29 cellular contexts compared by ENCODE assay signal in the genomic region with DNA sequence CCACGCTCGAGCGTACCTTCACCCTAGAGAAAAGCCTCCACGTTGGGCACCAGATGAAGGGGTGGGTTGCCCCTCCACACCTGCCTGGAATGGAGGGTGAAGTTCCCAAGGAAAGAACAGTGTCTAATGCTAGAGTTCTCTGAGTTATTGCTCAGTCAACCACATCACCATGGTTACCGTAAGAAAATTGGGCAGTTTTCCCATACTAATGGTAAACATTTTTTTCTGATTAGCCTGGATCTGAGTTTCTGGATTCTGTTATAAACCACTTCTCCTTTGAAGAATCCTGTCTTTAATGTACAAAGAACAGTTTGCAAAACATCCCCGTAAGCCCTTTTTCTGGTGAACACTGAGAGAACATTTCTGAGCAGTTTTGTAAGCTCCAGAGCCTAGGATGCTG. TPM values are rescaled to one million over a fixed set of nuclear protein-coding genes. Genes with fewer than 3 reads are reported as not detected.
A peak's percentile ranks its signal among the peaks of the same experiment; 100 is the strongest.
DNase-seq lines count a peak whose midpoint lies in the region; ATAC-seq, FAIRE-seq and TF ChIP-seq lines count a peak whose summit lies in the region.
"Had no signal": no experiment of that assay in that cellular context is flagged by ENCODE, and none has a peak within 500 bp of the region (broad histone marks: within the 10 kb centered on the region; RNA-seq: fewer than 3 reads in every experiment).

No MANE protein-coding gene starts in this region.

- H3K36me3 ChIP-seq in PC-3 (ENCODE audit: low read depth, low read length): no peaks in the 10 kb centered on the region
- H3K36me3 ChIP-seq in K562 (ENCODE audit: control insufficient read depth, insufficient read depth, low read length): no peaks in the 10 kb centered on the region
- H3K36me3 ChIP-seq in heart right ventricle: no peaks in the 10 kb centered on the region
- H3K36me3 ChIP-seq: breast epithelium, gastroesophageal sphincter, sigmoid colon had no signal

- CTCF ChIA-PET in PC-3 (lab: Charles Lee): no interaction called here
- CTCF ChIA-PET in K562 (lab: Yijun Ruan, JAX; ENCODE audit: low intra/inter-chr PET ratio): no interaction called here

- no peaks in the 10 kb centered on the region for H3K9me2 ChIP-seq in PC-3 (replicated peaks; ENCODE audit: low read length)

- no peaks in the 10 kb centered on the region for H3K9me1 ChIP-seq in K562 (ENCODE audit: control insufficient read depth, insufficient read depth, low read length)

- H2AFZ ChIP-seq in PC-3 (ENCODE audit: low read length) (no peak overlapping the region), K562 (ENCODE audit: low read depth, low read length) (no peak overlapping the region)

- H3K9ac ChIP-seq in PC-3 (ENCODE audit: low read length) (no peak overlapping the region), K562 (ENCODE audit: insufficient read depth in 1 of 2, low read depth in 2 of 2, low read length in 2 of 2) (no peak overlapping the region)

- POLR2A ChIA-PET in PC-3 (lab: Charles Lee; ENCODE audit: unreplicated experiment): interaction anchor here (0.6 kb wide), 1 partner anchor 346 kb away, joined by 4 read pairs; no protein-coding TSS in a partner anchor
- POLR2A ChIA-PET in K562 (lab: Yijun Ruan, JAX): interaction anchor here (1.1 kb wide), 1 partner anchor 17 kb away, joined by 3 read pairs; no protein-coding TSS in a partner anchor

- FAIRE-seq in K562 (lab: Jason Lieb, UNC): no peak
- FAIRE-seq: colon had no signal

- BruUV-seq in PC-3 (replicated peaks; lab: Mats Ljungman, UMichigan) (no TSS peak), K562 (replicated peaks; lab: Mats Ljungman, UMichigan) (no TSS peak)

- no peak for TF ChIP-seq RAD21 in K562 (CRISPR knock-in tag; conservative IDR thresholded peaks at IDR 0.05 in 1 of 2, IDR thresholded peaks at IDR 0.05 in 1 of 2)

- H3K9me3 ChIP-seq in PC-3 (ENCODE audit: low read length) (no peaks in the 10 kb centered on the region), K562 (replicated peaks; ENCODE audit: control insufficient read depth, insufficient read depth, low read depth, low read length) (no peaks in the 10 kb centered on the region), heart right ventricle (peaks cover 0 to 5% (median 0%) of the 10 kb centered on the region in 11 donors)
- H3K9me3 ChIP-seq: breast epithelium, gastroesophageal sphincter, psoas muscle had no signal

- in situ Hi-C loops in K562 (cut with MboI): no loop called here

- H3F3A ChIP-seq in PC-3 (ENCODE audit: low read length, unreplicated experiment): no peaks in the 10 kb centered on the region

- TF ChIP-seq CTCF in PC-3 (conservative IDR thresholded peaks at IDR 0.05; ENCODE audit: low read depth, low read length): no peak
- TF ChIP-seq CTCF in K562 (IDR thresholded peaks at IDR 0.05 in 2 of 3, conservative IDR thresholded peaks at IDR 0.05 in 1 of 3; ENCODE audit: insufficient read depth in 2 of 3, low read depth in 1 of 3, low read length in 3 of 3): no peak
- no peak for TF ChIP-seq CTCF in fibroblast of villous mesenchyme (IDR thresholded peaks at IDR 0.05; ENCODE audit: insufficient read depth, low read depth, low read length)
- TF ChIP-seq CTCF in heart right ventricle (IDR thresholded peaks at IDR 0.05): no peak

- intact Hi-C loops in PC-3 (cut with micrococcal nuclease) (no loop called here), K562 (cut with micrococcal nuclease) (no loop called here), heart right ventricle (cut with DNase I) (no loop called here)

- H4K20me1 ChIP-seq in PC-3 (ENCODE audit: low read length) (no peaks in the 10 kb centered on the region), K562 (replicated peaks; ENCODE audit: control insufficient read depth, insufficient read depth, low read length) (no peaks in the 10 kb centered on the region)

- no peak overlapping the region for H3K27ac ChIP-seq in PC-3 (ENCODE audit: low read length)
- H3K27ac ChIP-seq in K562 (ENCODE audit: extremely low read depth, low read depth, low read length): no peak overlapping the region
- H3K27ac ChIP-seq in heart right ventricle: no peak overlapping the region
- H3K27ac ChIP-seq: breast epithelium, epithelial cell of prostate, gastroesophageal sphincter, HL-60, psoas muscle, sigmoid colon had no signal

- no peaks in the 10 kb centered on the region for H3K27me3 ChIP-seq in PC-3 (ENCODE audit: low read length)
- H3K27me3 ChIP-seq in K562 (ENCODE audit: control insufficient read depth in 2 of 2, insufficient read depth in 2 of 2, low read length in 2 of 2): peaks cover 0 to 6% of the 10 kb centered on the region in 2 experiments; a peak in 1 of 5 replicates
- H3K27me3 ChIP-seq in heart right ventricle: no peaks in the 10 kb centered on the region
- H3K27me3 ChIP-seq: breast epithelium, gastroesophageal sphincter, sigmoid colon had no signal

- TF ChIP-seq POLR2A in K562 (conservative IDR thresholded peaks at IDR 0.05): no peak

- H3K4me3 ChIP-seq in PC-3 (ENCODE audit: low read length) (no peak overlapping the region), K562 (no peak overlapping the region), fibroblast of villous mesenchyme (ENCODE audit: low read depth, low read length) (no peak overlapping the region), heart right ventricle (no peak overlapping the region)
- H3K4me3 ChIP-seq: breast epithelium, gastroesophageal sphincter, lung, psoas muscle, sigmoid colon had no signal

- WGBS in K562 (ENCODE audit: insufficient coverage, low coverage, missing lambda C conversion rate): 16% methylated on average over 5 of the region's 6 CpGs
- 95 to 97% methylated on average over 6 of the region's 6 CpGs for WGBS in heart right ventricle, 2 donors

- H3K79me2 ChIP-seq in PC-3 (ENCODE audit: low read length): no peaks in the 10 kb centered on the region
- H3K79me2 ChIP-seq in K562 (ENCODE audit: control insufficient read depth, insufficient read depth, low read length): no peaks in the 10 kb centered on the region

- DNase-seq in EH (ENCODE audit: low read depth): peak; percentile 74
- peak; percentile 7 for DNase-seq in PC-3
- no peak for DNase-seq in K562 (ENCODE audit: extremely low read depth in 1 of 4, low spot score in 3 of 4)
- DNase-seq in fibroblast of villous mesenchyme (ENCODE audit: low read depth): peak; percentile 78
- DNase-seq in heart right ventricle: no peak
- DNase-seq: activated B cell treated with CpG ODN at 0.5 μM for 24 hours; activated CD8-positive, alpha-beta memory T cell treated with anti-CD3 and anti-CD28 coated beads, Interleukin-2, amount 50 U/mL, for 4 hours; activated naive CD4-positive, alpha-beta T cell treated with Interleukin-2 at 50 U/mL for 16 hours; effector CD8-positive, alpha-beta T cell; hypothalamus; Karpas-422; left cardiac atrium; NCI-H1417; NCI-H2029; NCI-H524 treated with DMSO at 0.1 percent for 48 hours; psoas muscle; sigmoid colon; substantia nigra; trophoblast cell had no signal

- ATAC-seq in PC-3 (no peak), K562 (no peak), heart right ventricle (no peak), HG02610 (IDR thresholded peaks at IDR 0.05; ENCODE audit: unreplicated experiment) (no peak), GM18867 (IDR thresholded peaks at IDR 0.05; ENCODE audit: unreplicated experiment) (no peak), GM18520 (IDR thresholded peaks at IDR 0.05; ENCODE audit: unreplicated experiment) (no peak)
- ATAC-seq: gastroesophageal sphincter; left cardiac atrium; psoas muscle; stimulated activated memory B cell treated with anti-CD40 and anti-IgM and Interleukin-4, amounts not matched to agents 10 μg/mL and 1 μg/mL and 100 μg/mL, for 72 hours had no signal

- no peak overlapping the region for H3K4me2 ChIP-seq in PC-3 (ENCODE audit: low read length)
- H3K4me2 ChIP-seq in K562 (ENCODE audit: insufficient read depth, low read length): no peak overlapping the region

- H3K4me1 ChIP-seq in PC-3 (ENCODE audit: insufficient read depth, low read length) (no peaks in the 10 kb centered on the region), K562 (replicated peaks in 1 of 2; ENCODE audit: control insufficient read depth in 2 of 2, insufficient read depth in 2 of 2, low read length in 2 of 2) (no peaks in the 10 kb centered on the region), heart right ventricle (no peaks in the 10 kb centered on the region)
- H3K4me1 ChIP-seq: breast epithelium, gastroesophageal sphincter, psoas muscle, sigmoid colon had no signal

- no peak for TF ChIP-seq EP300 in K562 (IDR thresholded peaks at IDR 0.05; ENCODE audit: low read length)

TF ChIP-seq in K562, 482 proteins besides CTCF, POLR2A, EP300 and RAD21:
- TF ChIP-seq RFX1 (IDR thresholded peaks at IDR 0.05) (peak; percentile 54), NFE2L1 (tag; IDR thresholded peaks at IDR 0.05; ENCODE audit: borderline replicate concordance, low read depth) (no peak)

RNA-seq across cellular contexts. Expression of a gene that starts 45.5 kb away (rescaled TPM):
- total RNA-seq in PC-3 (2014; rRNA removed): 0.35 and 2.4 TPM in 2 replicates
- total RNA-seq in K562 (2011; cell fraction: chromatin; rRNA removed; ENCODE audit: low replicate concordance): 0.86 and 1.1 TPM in 2 replicates
- total RNA-seq in K562 (2011; cell fraction: nucleolus; rRNA removed): 0.13 and 0.17 TPM in 2 replicates
- 0.07 TPM in 1 of 2 replicates, not detected in the other for total RNA-seq in K562 (2011; cell fraction: nucleoplasm; rRNA removed)
- total RNA-seq in K562 (2014; rRNA removed): 0.05 and 0.24 TPM in 2 replicates
- total RNA-seq in K562 (2014; rRNA removed; fragmentation: Illumina TruSeq; extraction: Trizol): 0.11 and 0.19 TPM in 2 replicates
- total RNA-seq in K562 (2015; rRNA removed; fragmentation: Illumina TruSeq; extraction: Trizol): 0.11 and 0.18 TPM in 2 replicates
- 0.11 and 0.34 TPM in 2 replicates for total RNA-seq in K562 (2021)
- 0.14 and 0.22 TPM in 2 replicates for polyA plus RNA-seq in K562 (2011; rRNA removed)
- polyA plus RNA-seq in K562 (2011; cell fraction: cytosol; rRNA removed): 0.16 and 0.21 TPM in 2 replicates
- polyA plus RNA-seq in K562 (2011; cell fraction: nucleus; rRNA removed): 0.60 and 0.66 TPM in 2 replicates
- polyA plus RNA-seq in K562 (2012): 0.07 and 0.08 TPM in 2 replicates
- 0.09 and 0.17 TPM in 2 replicates for polyA plus RNA-seq in K562 (2014; fragmentation: Illumina TruSeq; extraction: Trizol)
- polyA plus RNA-seq in K562 (2014; fragmentation: Nextera tagmentation; extraction: Ambion mirVana): under 1 TPM in 1 of 2 experiments, not detected in 1; 0.03 TPM
- 0.04 TPM in 1 of 2 replicates, not detected in the other for polyA plus RNA-seq in K562 (2014; rRNA removed)
- polyA minus RNA-seq in K562 (2011; rRNA and poly(A)+ RNA removed): 0.21 and 0.39 TPM in 2 replicates
- 2.1 and 2.8 TPM in 2 replicates for polyA minus RNA-seq in K562 (2011; cell fraction: cytosol; rRNA and poly(A)+ RNA removed)
- polyA minus RNA-seq in K562 (2011; cell fraction: nucleus; rRNA and poly(A)+ RNA removed): 0.67 and 0.81 TPM in 2 replicates
- 0.32 and 0.43 TPM in 2 replicates for total RNA-seq in fibroblast of villous mesenchyme
- under 1 TPM; 0.05 to 0.46 (median 0.21) TPM for total RNA-seq in heart right ventricle
- 1 to 10 TPM in 1 of 2 donors, under 1 TPM in 1; 0.30 to 1.0 TPM for polyA plus RNA-seq in heart right ventricle

Comparison
In these comparisons a context has a peak if more than half of its experiments do, and no peak if none do; other contexts are left out.
1. DNase-seq: peak in EH (single experiment), PC-3 (single experiment) and fibroblast of villous mesenchyme (single experiment); none in K562 (0 of 4) and heart right ventricle (0 of 2).